9 cellular contexts compared by ENCODE assay signal in the genomic region with DNA sequence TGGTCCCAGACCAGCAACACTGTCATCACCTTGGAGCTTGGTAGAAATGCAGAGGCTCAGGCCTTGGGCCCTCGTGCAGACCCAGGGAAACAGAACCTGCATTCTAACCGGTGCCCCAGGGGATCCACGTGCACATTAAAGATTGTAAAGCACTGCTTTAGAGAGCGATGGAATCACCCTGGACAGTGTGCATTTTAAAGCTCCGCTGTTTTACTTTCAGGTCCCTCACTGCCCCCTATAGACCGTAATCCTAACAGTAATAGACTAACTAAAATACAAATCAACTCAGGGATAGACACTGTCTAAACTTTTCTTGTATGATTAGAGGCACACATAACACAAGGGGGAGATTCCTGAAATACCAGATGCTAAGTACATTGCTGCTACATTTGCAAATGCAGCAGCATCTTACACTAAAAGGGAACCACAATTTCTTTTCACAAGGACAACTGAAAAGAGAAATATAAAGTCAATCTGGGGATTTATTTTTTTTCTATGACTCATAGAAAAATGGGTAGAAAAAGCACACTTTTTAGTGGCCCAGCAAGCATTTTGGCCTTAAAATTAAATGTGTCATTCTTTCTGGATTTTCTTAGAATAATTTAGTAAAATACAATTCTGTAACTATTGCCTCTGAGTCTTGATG. TPM values are rescaled to one million over a fixed set of nuclear protein-coding genes. Genes with fewer than 3 reads are reported as not detected.
A peak's percentile ranks its signal among the peaks of the same experiment; 100 is the strongest.
DNase-seq lines count a peak whose midpoint lies in the region; TF ChIP-seq lines count a peak whose summit lies in the region.
"Had no signal": no experiment of that assay in that cellular context is flagged by ENCODE, and none has a peak within 500 bp of the region (broad histone marks: within the 10 kb centered on the region; RNA-seq: fewer than 3 reads in every experiment).

No MANE protein-coding gene starts in this region.

- H3K36me3 Mint-ChIP-seq in neural crest cell (ENCODE audit: low read depth), result no peaks in the 10 kb centered on the region
- H3K36me3 Mint-ChIP-seq in activated CD4-positive, alpha-beta T cell treated with anti-CD3 and anti-CD28 coated beads, Interleukin-2, amount 10 ng/mL, durations not matched to agents 7 days and 5 days (ENCODE audit: low read depth), result no peaks in the 10 kb centered on the region
- no peaks in the 10 kb centered on the region for H3K36me3 Mint-ChIP-seq in CD4-positive, alpha-beta memory T cell

- H3K27ac Mint-ChIP-seq in neural crest cell (ENCODE audit: unreplicated experiment), result no peak overlapping the region
- H3K27ac Mint-ChIP-seq in activated CD4-positive, alpha-beta T cell treated with anti-CD3 and anti-CD28 coated beads, Interleukin-2, amount 10 ng/mL, durations not matched to agents 7 days and 5 days, result no peak overlapping the region
- no peak overlapping the region for H3K27ac Mint-ChIP-seq in CD4-positive, alpha-beta memory T cell
- H3K27ac Mint-ChIP-seq: activated B cell treated with CpG ODN at 0.5 μM for 24 hours had no signal

- no peaks in the 10 kb centered on the region for H3K4me1 ChIP-seq in CD4-positive, alpha-beta memory T cell (ENCODE audit: insufficient read depth, low read length)

- no peak overlapping the region for H3K4me3 Mint-ChIP-seq in neural crest cell
- H3K4me3 Mint-ChIP-seq in activated CD4-positive, alpha-beta T cell treated with anti-CD3 and anti-CD28 coated beads, Interleukin-2, amount 10 ng/mL, durations not matched to agents 7 days and 5 days, result no peak overlapping the region
- H3K4me3 Mint-ChIP-seq in CD4-positive, alpha-beta memory T cell, result no peak overlapping the region
- H3K4me3 Mint-ChIP-seq: activated B cell treated with CpG ODN at 0.5 μM for 24 hours had no signal

- intact Hi-C loops in CD4-positive, alpha-beta memory T cell (cut with micrococcal nuclease), result no loop called here

- no peaks in the 10 kb centered on the region for H3K27me3 ChIP-seq in CD4-positive, alpha-beta memory T cell (ENCODE audit: insufficient read depth, low read length)

- H3K9me3 ChIP-seq in CD4-positive, alpha-beta memory T cell (ENCODE audit: control insufficient read depth in 1 of 2, low read length in 2 of 2), result no peaks in the 10 kb centered on the region

- H3K4me1 Mint-ChIP-seq in neural crest cell, result no peaks in the 10 kb centered on the region
- no peaks in the 10 kb centered on the region for H3K4me1 Mint-ChIP-seq in activated CD4-positive, alpha-beta T cell treated with anti-CD3 and anti-CD28 coated beads, Interleukin-2, amount 10 ng/mL, durations not matched to agents 7 days and 5 days
- H3K4me1 Mint-ChIP-seq in CD4-positive, alpha-beta memory T cell, result peaks cover 0 to 5% (median 2%) of the 10 kb centered on the region in 4 donors
- H3K4me1 Mint-ChIP-seq: activated B cell treated with CpG ODN at 0.5 μM for 24 hours had no signal

- H3K27me3 Mint-ChIP-seq in neural crest cell (ENCODE audit: low read depth), result peaks cover 7% of the 10 kb centered on the region
- H3K27me3 Mint-ChIP-seq in activated CD4-positive, alpha-beta T cell treated with anti-CD3 and anti-CD28 coated beads, Interleukin-2, amount 10 ng/mL, durations not matched to agents 7 days and 5 days, result peaks cover 7% of the 10 kb centered on the region
- H3K27me3 Mint-ChIP-seq in CD4-positive, alpha-beta memory T cell, result peaks cover 1 to 9% of the 10 kb centered on the region in 2 donors

- CTCF ChIA-PET in activated CD4-positive, alpha-beta T cell treated with anti-CD3 and anti-CD28 coated beads, Interleukin-2, amount 10 ng/mL, durations not matched to agents 7 days and 5 days (lab: Charles Lee), result no interaction called here
- CTCF ChIA-PET in CD4-positive, alpha-beta memory T cell (lab: Charles Lee; ENCODE audit: partially characterized antibody), result no interaction called here

- POLR2A ChIA-PET in activated CD4-positive, alpha-beta T cell treated with anti-CD3 and anti-CD28 coated beads, Interleukin-2, amount 10 ng/mL, durations not matched to agents 7 days and 5 days (lab: Charles Lee), result no interaction called here
- POLR2A ChIA-PET in CD4-positive, alpha-beta memory T cell (lab: Charles Lee; ENCODE audit: partially characterized antibody), result no interaction called here

- TF ChIP-seq CTCF in GM10266 (IDR thresholded peaks at IDR 0.05; ENCODE audit: control insufficient read depth, insufficient read depth, low read depth, missing control alignments) (peak; percentile 4), NB4 (IDR thresholded peaks at IDR 0.05; ENCODE audit: low read depth, low read length) (peak; percentile 54), neural crest cell (conservative IDR thresholded peaks at IDR 0.05) (peak; percentile 75)

- H3K9me3 Mint-ChIP-seq in neural crest cell, result no peaks in the 10 kb centered on the region
- no peaks in the 10 kb centered on the region for H3K9me3 Mint-ChIP-seq in activated CD4-positive, alpha-beta T cell treated with anti-CD3 and anti-CD28 coated beads, Interleukin-2, amount 10 ng/mL, durations not matched to agents 7 days and 5 days
- H3K9me3 Mint-ChIP-seq in CD4-positive, alpha-beta memory T cell, result no peaks in the 10 kb centered on the region
- H3K9me3 Mint-ChIP-seq: activated B cell treated with CpG ODN at 0.5 μM for 24 hours had no signal

- DNase-seq in GM10266 (ENCODE audit: extremely low spot score) (no peak), NB4 (ENCODE audit: low read depth) (peak; percentile 52), dermis blood vessel endothelial cell (peak; percentile 63), neural crest cell (ENCODE audit: low read depth, low spot score) (peak; percentile 35), NCI-H1436 (lab: John Stamatoyannopoulos, UW) (no peak), NCI-H510A (lab: John Stamatoyannopoulos, UW) (no peak)
- DNase-seq in activated CD4-positive, alpha-beta T cell treated with anti-CD3 and anti-CD28 coated beads, Interleukin-2, amount 10 ng/mL, durations not matched to agents 7 days and 5 days, result no peak
- DNase-seq in CD4-positive, alpha-beta memory T cell, result no peak
- DNase-seq: activated B cell treated with CpG ODN at 0.5 μM for 24 hours had no signal

- no peaks in the 10 kb centered on the region for H3K36me3 ChIP-seq in CD4-positive, alpha-beta memory T cell (ENCODE audit: insufficient read depth, low read length)

- no peak overlapping the region for H3K4me3 ChIP-seq in NB4 (ENCODE audit: low read depth, low read length)
- H3K4me3 ChIP-seq in CD4-positive, alpha-beta memory T cell (ENCODE audit: low read length in 2 of 2), result no peak overlapping the region

- TF ChIP-seq POLR2A in NB4 (IDR thresholded peaks at IDR 0.05; ENCODE audit: extremely low read depth, insufficient read length), result no peak

- no peak overlapping the region for H3K27ac ChIP-seq in CD4-positive, alpha-beta memory T cell (ENCODE audit: low read depth, low read length)

RNA-seq across cellular contexts. Expression of gene SH3GL3, which starts 10.5 kb away (rescaled TPM):
- total RNA-seq in dermis blood vessel endothelial cell (not detected in 2 replicates), neural crest cell (0.91 and 1.4 TPM in 2 replicates)
- total RNA-seq in activated CD4-positive, alpha-beta T cell treated with anti-CD3 and anti-CD28 coated beads, Interleukin-2, amount 10 ng/mL, durations not matched to agents 7 days and 5 days, result not detected
- total RNA-seq in CD4-positive, alpha-beta memory T cell, result not detected
- under 1 TPM in 1 of 2 donors, not detected in 1; 0.34 TPM for polyA plus RNA-seq in CD4-positive, alpha-beta memory T cell
- total RNA-seq: activated B cell treated with CpG ODN at 0.5 μM for 24 hours had no signal

Comparison
In these comparisons a context has a peak if more than half of its experiments do, and no peak if none do; other contexts are left out.
1. DNase-seq: peak in NB4 (single experiment), dermis blood vessel endothelial cell (single experiment) and neural crest cell (single experiment); none in GM10266 (single experiment), NCI-H1436 (single experiment), activated CD4-positive, alpha-beta T cell treated with anti-CD3 and anti-CD28 coated beads, Interleukin-2, amount 10 ng/mL, durations not matched to agents 7 days and 5 days (single experiment), CD4-positive, alpha-beta memory T cell (0 of 5) and NCI-H510A (single experiment).
2. CTCF ChIP-seq: peak in every context shown above with its lines; median percentile 75 in neural crest cell; 54 in NB4; 4 in GM10266.